Comparison of ENCODE assay signal across 1 cellular context in genomic region chr3:71444028-71444860, GRCh38.
TF ChIP-seq lines count a peak whose summit lies in the region.

No MANE protein-coding gene starts in this region.

TF ChIP-seq in GM12878, 131 proteins besides CTCF, POLR2A, EP300 and RAD21 (continued from another document):
- TF ChIP-seq, protein P1, sequence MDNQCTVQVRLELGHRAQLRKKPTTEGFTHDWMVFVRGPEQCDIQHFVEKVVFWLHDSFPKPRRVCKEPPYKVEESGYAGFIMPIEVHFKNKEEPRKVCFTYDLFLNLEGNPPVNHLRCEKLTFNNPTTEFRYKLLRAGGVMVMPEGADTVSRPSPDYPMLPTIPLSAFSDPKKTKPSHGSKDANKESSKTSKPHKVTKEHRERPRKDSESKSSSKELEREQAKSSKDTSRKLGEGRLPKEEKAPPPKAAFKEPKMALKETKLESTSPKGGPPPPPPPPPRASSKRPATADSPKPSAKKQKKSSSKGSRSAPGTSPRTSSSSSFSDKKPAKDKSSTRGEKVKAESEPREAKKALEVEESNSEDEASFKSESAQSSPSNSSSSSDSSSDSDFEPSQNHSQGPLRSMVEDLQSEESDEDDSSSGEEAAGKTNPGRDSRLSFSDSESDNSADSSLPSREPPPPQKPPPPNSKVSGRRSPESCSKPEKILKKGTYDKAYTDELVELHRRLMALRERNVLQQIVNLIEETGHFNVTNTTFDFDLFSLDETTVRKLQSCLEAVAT (IDR thresholded peaks at IDR 0.05): peak; percentile 35; the same call in 1 of the 2 replicates
- TF ChIP-seq ZNF592 (IDR thresholded peaks at IDR 0.05) (no peak), BCL11A (IDR thresholded peaks at IDR 0.05; ENCODE audit: low read depth, low read length) (peak; percentile 55; the same call in 1 of the 2 replicates), ATF7 (IDR thresholded peaks at IDR 0.05; ENCODE audit: low read depth) (peak; percentile 25; the same call in 1 of the 2 replicates), NBN (IDR thresholded peaks at IDR 0.05) (0 out of 2 replicates have a peak, but pooled peaks have one; percentile 25), SPI1 (IDR thresholded peaks at IDR 0.05; ENCODE audit: borderline replicate concordance, insufficient read depth, low read depth, low read length) (peak; percentile 87; the same call in 1 of the 2 replicates), TCF12 (IDR thresholded peaks at IDR 0.05; ENCODE audit: low read depth, low read length) (0 out of 2 replicates have a peak, but pooled peaks have one; percentile 20), CREM (IDR thresholded peaks at IDR 0.05; ENCODE audit: low read depth) (0 out of 2 replicates have a peak, but pooled peaks have one; percentile 19)
- TF ChIP-seq, protein P2, sequence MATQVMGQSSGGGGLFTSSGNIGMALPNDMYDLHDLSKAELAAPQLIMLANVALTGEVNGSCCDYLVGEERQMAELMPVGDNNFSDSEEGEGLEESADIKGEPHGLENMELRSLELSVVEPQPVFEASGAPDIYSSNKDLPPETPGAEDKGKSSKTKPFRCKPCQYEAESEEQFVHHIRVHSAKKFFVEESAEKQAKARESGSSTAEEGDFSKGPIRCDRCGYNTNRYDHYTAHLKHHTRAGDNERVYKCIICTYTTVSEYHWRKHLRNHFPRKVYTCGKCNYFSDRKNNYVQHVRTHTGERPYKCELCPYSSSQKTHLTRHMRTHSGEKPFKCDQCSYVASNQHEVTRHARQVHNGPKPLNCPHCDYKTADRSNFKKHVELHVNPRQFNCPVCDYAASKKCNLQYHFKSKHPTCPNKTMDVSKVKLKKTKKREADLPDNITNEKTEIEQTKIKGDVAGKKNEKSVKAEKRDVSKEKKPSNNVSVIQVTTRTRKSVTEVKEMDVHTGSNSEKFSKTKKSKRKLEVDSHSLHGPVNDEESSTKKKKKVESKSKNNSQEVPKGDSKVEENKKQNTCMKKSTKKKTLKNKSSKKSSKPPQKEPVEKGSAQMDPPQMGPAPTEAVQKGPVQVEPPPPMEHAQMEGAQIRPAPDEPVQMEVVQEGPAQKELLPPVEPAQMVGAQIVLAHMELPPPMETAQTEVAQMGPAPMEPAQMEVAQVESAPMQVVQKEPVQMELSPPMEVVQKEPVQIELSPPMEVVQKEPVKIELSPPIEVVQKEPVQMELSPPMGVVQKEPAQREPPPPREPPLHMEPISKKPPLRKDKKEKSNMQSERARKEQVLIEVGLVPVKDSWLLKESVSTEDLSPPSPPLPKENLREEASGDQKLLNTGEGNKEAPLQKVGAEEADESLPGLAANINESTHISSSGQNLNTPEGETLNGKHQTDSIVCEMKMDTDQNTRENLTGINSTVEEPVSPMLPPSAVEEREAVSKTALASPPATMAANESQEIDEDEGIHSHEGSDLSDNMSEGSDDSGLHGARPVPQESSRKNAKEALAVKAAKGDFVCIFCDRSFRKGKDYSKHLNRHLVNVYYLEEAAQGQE (IDR thresholded peaks at IDR 0.05; ENCODE audit: low read depth, low read length): no peak
